Comparison of ENCODE assay signal across 1 cellular context in the genomic region with DNA sequence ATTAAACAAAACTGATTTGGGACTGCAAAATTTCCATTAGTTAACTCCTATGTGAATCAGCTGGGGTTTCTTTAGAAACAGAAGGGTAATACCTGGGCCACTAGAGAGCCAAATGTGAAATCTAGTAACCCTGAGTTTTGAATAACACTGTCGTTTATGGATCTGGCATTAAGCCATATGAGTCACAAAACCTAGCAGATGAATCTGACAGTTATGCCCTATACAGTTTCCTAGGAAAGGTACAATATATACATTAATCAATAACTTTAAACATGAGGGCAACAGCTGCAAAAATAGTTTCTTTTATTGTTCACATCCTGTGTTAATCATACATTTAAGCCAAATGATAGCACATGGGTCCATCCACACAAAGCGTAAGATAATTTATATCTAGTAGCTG.
TF ChIP-seq lines count a peak whose summit lies in the region.

No MANE protein-coding gene starts in this region.

TF ChIP-seq in SK-N-SH, 30 proteins besides CTCF, POLR2A, EP300 and RAD21 (continued from another document):
- TF ChIP-seq, protein P1, sequence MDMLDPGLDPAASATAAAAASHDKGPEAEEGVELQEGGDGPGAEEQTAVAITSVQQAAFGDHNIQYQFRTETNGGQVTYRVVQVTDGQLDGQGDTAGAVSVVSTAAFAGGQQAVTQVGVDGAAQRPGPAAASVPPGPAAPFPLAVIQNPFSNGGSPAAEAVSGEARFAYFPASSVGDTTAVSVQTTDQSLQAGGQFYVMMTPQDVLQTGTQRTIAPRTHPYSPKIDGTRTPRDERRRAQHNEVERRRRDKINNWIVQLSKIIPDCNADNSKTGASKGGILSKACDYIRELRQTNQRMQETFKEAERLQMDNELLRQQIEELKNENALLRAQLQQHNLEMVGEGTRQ (IDR thresholded peaks at IDR 0.05; ENCODE audit: borderline replicate concordance, low read depth, low read length) = no peak
- peak; percentile 51 for TF ChIP-seq JUND (IDR thresholded peaks at IDR 0.05)
- no peak for TF ChIP-seq ELF1 (IDR thresholded peaks at IDR 0.05)
- TF ChIP-seq NRF1 (IDR thresholded peaks at IDR 0.05; ENCODE audit: low read depth, low read length) = no peak
